In genomic region chr5:148826082-148826971, GRCh38 we compare ENCODE assay signal across 8 cellular contexts. TPM values are rescaled to one million over a fixed set of nuclear protein-coding genes. Genes with fewer than 3 reads are reported as not detected.
DNase-seq lines count a peak whose midpoint lies in the region; ATAC-seq, FAIRE-seq and TF ChIP-seq lines count a peak whose summit lies in the region.

TSS of gene ADRB2 (plus strand) at chr5:148826611. CDS start at chr5:148826832, 221 bp downstream.

- 6% methylated on average over 60 of the region's 66 CpGs; no CpG with 5 or more reads in 1 of the 2 experiments for WGBS in H1 (ENCODE audit: extremely low coverage in 1 of 2, insufficient coverage in 1 of 2, insufficient read length in 1 of 2, insufficient replicate concordance in 2 of 2, low coverage in 1 of 2, low lambda C conversion rate in 2 of 2, missing lambda C conversion rate in 1 of 2), 2 experiments
- no CpG with 5 or more reads among the region's 66 CpGs for WGBS in mesendoderm (ENCODE audit: extremely low coverage, insufficient coverage, low lambda C conversion rate)

- H3K4me1 ChIP-seq in H1 (replicated peaks in 1 of 4; ENCODE audit: control insufficient read depth in 3 of 4, insufficient read depth in 4 of 4, low read length in 3 of 4) (peaks cover 0 to 2% (median under 1%) of the 10 kb centered on the region in 4 experiments; a peak in 5 of 7 replicates), mesendoderm (ENCODE audit: control insufficient read depth, low read depth, low read length) (peaks cover 8% of the 10 kb centered on the region)

- 0 out of 2 replicates have a peak within 1 kb of the TSS, but pooled peaks have one; percentile 5 for H2BK15ac ChIP-seq in H1 (ENCODE audit: low read length)
- no peak within 1 kb of the TSS for H2BK15ac ChIP-seq in mesendoderm (replicated peaks; ENCODE audit: low read depth)

- H3K23me2 ChIP-seq in H1 (ENCODE audit: low read depth, low read length) = peaks cover 11% of the 10 kb centered on the region

- H4K8ac ChIP-seq in H1 (ENCODE audit: extremely low read depth, insufficient read depth, low read length) (peak within 1 kb of the TSS; percentile 57; the same call in 1 of the 2 replicates), mesendoderm (ENCODE audit: low read depth, low read length) (no peak within 1 kb of the TSS)

- CTCF ChIA-PET in AG04450 (lab: Charles Lee) (interaction anchor here (0.5 to 2.9 kb wide), 6 partner anchors 11 to 288 kb away, joined by 3 to 20 read pairs (median 5); no protein-coding TSS in a partner anchor), H1 (lab: Charles Lee; ENCODE audit: partially characterized antibody) (interaction anchor here (0.5 to 3.1 kb wide), 6 partner anchors 12 to 439 kb away, joined by 3 to 18 read pairs (median 4); no protein-coding TSS in a partner anchor)
- CTCF ChIA-PET in activated CD8-positive, alpha-beta memory T cell treated with anti-CD3 and anti-CD28 coated beads, Interleukin-2, amount 10 ng/mL, durations not matched to agents 7 days and 5 days (lab: Charles Lee) = interaction anchor here (0.8 to 2.1 kb wide), 10 partner anchors 11 to 534 kb away, joined by 3 to 13 read pairs (median 4); no protein-coding TSS in a partner anchor

- no peaks in the 10 kb centered on the region for H3K79me2 ChIP-seq in H1 (ENCODE audit: control insufficient read depth in 1 of 2, insufficient read depth in 2 of 2, low read length in 2 of 2)
- no peaks in the 10 kb centered on the region for H3K79me2 ChIP-seq in mesendoderm (ENCODE audit: control insufficient read depth, insufficient read depth, low read length)

- no peak within 1 kb of the TSS for H3K23ac ChIP-seq in H1 (ENCODE audit: insufficient read length)
- H3K23ac ChIP-seq in mesendoderm (ENCODE audit: low read length) = peak within 1 kb of the TSS; percentile 56

- H3K9me3 Mint-ChIP-seq in activated CD8-positive, alpha-beta memory T cell treated with anti-CD3 and anti-CD28 coated beads, Interleukin-2, amount 10 ng/mL, durations not matched to agents 7 days and 5 days (ENCODE audit: low read depth) = no peaks in the 10 kb centered on the region

- ATAC-seq in GM19025 (IDR thresholded peaks at IDR 0.05; ENCODE audit: low read depth, unreplicated experiment) = peak; percentile 98
- ATAC-seq in HG03196 (IDR thresholded peaks at IDR 0.05; ENCODE audit: unreplicated experiment) = peak; percentile 97
- ATAC-seq in activated CD8-positive, alpha-beta memory T cell treated with anti-CD3 and anti-CD28 coated beads, Interleukin-2, amount 10 ng/mL, durations not matched to agents 7 days and 5 days = peak; percentile 95

- TF ChIP-seq EP300 in H1 (IDR thresholded peaks at IDR 0.05; ENCODE audit: borderline replicate concordance in 1 of 2, low read depth in 2 of 2, low read length in 2 of 2) = no peak

- no peak within 1 kb of the TSS for H2BK120ac ChIP-seq in H1 (replicated peaks; ENCODE audit: low read depth, low read length)
- H2BK120ac ChIP-seq in mesendoderm (ENCODE audit: low read depth, low read length) = no peak within 1 kb of the TSS

- H3K56ac ChIP-seq in H1 (replicated peaks; ENCODE audit: insufficient read length, low read depth, low read length) = no peak within 1 kb of the TSS
- peak within 1 kb of the TSS; percentile 93 for H3K56ac ChIP-seq in mesendoderm (ENCODE audit: low read length)

- no peaks in the 10 kb centered on the region for H4K20me1 ChIP-seq in H1 (replicated peaks in 1 of 2; ENCODE audit: control insufficient read depth in 1 of 2, insufficient read depth in 2 of 2, low read length in 2 of 2)

- peaks cover 2% of the 10 kb centered on the region for H3K36me3 Mint-ChIP-seq in activated CD8-positive, alpha-beta memory T cell treated with anti-CD3 and anti-CD28 coated beads, Interleukin-2, amount 10 ng/mL, durations not matched to agents 7 days and 5 days

- H2BK12ac ChIP-seq in H1 (ENCODE audit: low read depth, low read length) = peak within 1 kb of the TSS; percentile 96; the same call in 1 of the 2 replicates

- peak within 1 kb of the TSS; percentile 88 for H3K4me3 Mint-ChIP-seq in activated CD8-positive, alpha-beta memory T cell treated with anti-CD3 and anti-CD28 coated beads, Interleukin-2, amount 10 ng/mL, durations not matched to agents 7 days and 5 days

- peak within 1 kb of the TSS; percentile 91 for H3K27ac Mint-ChIP-seq in activated CD8-positive, alpha-beta memory T cell treated with anti-CD3 and anti-CD28 coated beads, Interleukin-2, amount 10 ng/mL, durations not matched to agents 7 days and 5 days

- peak within 1 kb of the TSS; percentile 75; the same call in 1 of the 2 replicates for H3K18ac ChIP-seq in H1 (ENCODE audit: extremely low read depth, low read length)
- no peak within 1 kb of the TSS for H3K18ac ChIP-seq in mesendoderm (ENCODE audit: low read length)

- H2AK5ac ChIP-seq in H1 (ENCODE audit: low read depth, low read length) = peak within 1 kb of the TSS; percentile 16; the same call in 1 of the 2 replicates
- no peak within 1 kb of the TSS for H2AK5ac ChIP-seq in mesendoderm (ENCODE audit: low read length)

- POLR2A ChIA-PET in AG04450 (lab: Yijun Ruan, JAX) (interaction anchor here (0.8 to 1.3 kb wide), 2 partner anchors 23 to 237 kb away, joined by 3 read pairs; partner anchors contain the start of gene SH3TC2), H1 (lab: Charles Lee; ENCODE audit: partially characterized antibody) (no interaction called here)

- H3K4me2 ChIP-seq in H1 (ENCODE audit: insufficient read depth in 1 of 2, low read depth in 2 of 2, low read length in 2 of 2) (peak within 1 kb of the TSS; percentile 100), mesendoderm (ENCODE audit: low read length) (peak within 1 kb of the TSS; percentile 95)

- no peak for TF ChIP-seq RAD21 in H1 (IDR thresholded peaks at IDR 0.05 in 1 of 2, conservative IDR thresholded peaks at IDR 0.05 in 1 of 2; ENCODE audit: low read depth in 2 of 2, low read length in 2 of 2)

- H4K5ac ChIP-seq in H1 (ENCODE audit: insufficient read length, low read depth, low read length) = peak within 1 kb of the TSS; percentile 20
- no peak within 1 kb of the TSS for H4K5ac ChIP-seq in mesendoderm (ENCODE audit: low read length)

- H3K36me3 ChIP-seq in H1 (ENCODE audit: control insufficient read depth in 2 of 4, insufficient read depth in 4 of 4, low read length in 3 of 4) (no peaks in the 10 kb centered on the region), mesendoderm (ENCODE audit: control insufficient read depth, insufficient read depth, low read length) (no peaks in the 10 kb centered on the region)

- no peaks in the 10 kb centered on the region for H3K27me3 ChIP-seq in AG04450 (ENCODE audit: control insufficient read depth, insufficient read depth, low read length)
- H3K27me3 ChIP-seq in H1 (replicated peaks in 1 of 4; ENCODE audit: control insufficient read depth in 3 of 4, extremely low read depth in 1 of 4, insufficient read depth in 3 of 4, low read length in 3 of 4) = peaks cover 5 to 20% (median 15%) of the 10 kb centered on the region in 4 experiments
- no peaks in the 10 kb centered on the region for H3K27me3 ChIP-seq in mesendoderm (ENCODE audit: insufficient read depth, low read length, poor library complexity)

- H3K27ac ChIP-seq in AG04450 (ENCODE audit: low read depth, low read length) (peak within 1 kb of the TSS; percentile 70), H1 (ENCODE audit: low read depth, low read length) (no peak within 1 kb of the TSS), mesendoderm (ENCODE audit: low read depth, low read length) (no peak within 1 kb of the TSS)

- H2BK20ac ChIP-seq in H1 (ENCODE audit: low read length) = no peak within 1 kb of the TSS

- H2BK5ac ChIP-seq in H1 (ENCODE audit: low read depth, low read length) = peak within 1 kb of the TSS; percentile 55; the same call in 1 of the 2 replicates
- H2BK5ac ChIP-seq in mesendoderm (ENCODE audit: low read length) = no peak within 1 kb of the TSS

- H3K9ac ChIP-seq in H1 (replicated peaks in 1 of 4; ENCODE audit: extremely low read depth in 1 of 4, low read depth in 3 of 4, low read length in 3 of 4) (peak within 1 kb of the TSS in 3 of 4 experiments; percentile 47 to 66 (median 49); a peak in 5 of 7 replicates), mesendoderm (ENCODE audit: low read length) (peak within 1 kb of the TSS; percentile 71)

- DNase-seq in AG04450 (ENCODE audit: low read depth, low spot score) (peak; percentile 79), NCI-H526 treated with DMSO at 0.1 percent for 48 hours (lab: John Stamatoyannopoulos, UW) (peak; percentile 73), H1 (ENCODE audit: low read depth in 1 of 2, low spot score in 2 of 2) (peak; percentile 80 to 89), mesendoderm (peak; percentile 96)
- peak; percentile 96 for DNase-seq in activated CD8-positive, alpha-beta memory T cell treated with anti-CD3 and anti-CD28 coated beads, Interleukin-2, amount 10 ng/mL, durations not matched to agents 7 days and 5 days
- DNase-seq in stimulated activated CD8-positive, alpha-beta memory T cell treated with anti-CD3 and anti-CD28 coated beads, Interleukin-12 subunit alpha, Interleukin-12 subunit beta, amount 100 ng/mL, for 4 hours (ENCODE audit: low read depth) = peak; percentile 80

- peak within 1 kb of the TSS; percentile 97 for H2AFZ ChIP-seq in H1 (ENCODE audit: low read length)

- TF ChIP-seq CTCF in AG04450 (IDR thresholded peaks at IDR 0.05; ENCODE audit: low read depth, low read length) = no peak
- peak in 1 of 3 experiments; percentile 4; a peak in 1 of 4 replicates for TF ChIP-seq CTCF in H1 (IDR thresholded peaks at IDR 0.05; ENCODE audit: control extremely low read depth in 1 of 3, insufficient read depth in 1 of 3, low read depth in 1 of 3, low read length in 3 of 3)

- TF ChIP-seq POLR2A in H1 (IDR thresholded peaks at IDR 0.05; ENCODE audit: control extremely low read depth in 1 of 2, low read depth in 2 of 2, low read length in 2 of 2) = peak in 1 of 2 experiments; percentile 53; a peak in 2 of 3 replicates

- no peaks in the 10 kb centered on the region for H3K9me3 ChIP-seq in AG04450 (ENCODE audit: control insufficient read depth, insufficient read depth, low read length)
- H3K9me3 ChIP-seq in H1 (ENCODE audit: insufficient read depth in 2 of 2, low read depth in 1 of 2, low read length in 1 of 2) = no peaks in the 10 kb centered on the region

- peak within 1 kb of the TSS; percentile 85 for H3K4me3 ChIP-seq in AG04450 (ENCODE audit: low read depth, low read length)
- H3K4me3 ChIP-seq in H1 (ENCODE audit: extremely low read depth in 1 of 4, insufficient read depth in 2 of 4, low read depth in 3 of 4, low read length in 4 of 4) = peak within 1 kb of the TSS; percentile 75 to 90 (median 82)
- H3K4me3 ChIP-seq in mesendoderm (ENCODE audit: low read length) = peak within 1 kb of the TSS; percentile 47

- no peak within 1 kb of the TSS for H3K14ac ChIP-seq in H1 (ENCODE audit: insufficient read length)

- no peak for FAIRE-seq in H1 (lab: Jason Lieb, UNC)

- peaks cover 48% of the 10 kb centered on the region for H3K4me1 Mint-ChIP-seq in activated CD8-positive, alpha-beta memory T cell treated with anti-CD3 and anti-CD28 coated beads, Interleukin-2, amount 10 ng/mL, durations not matched to agents 7 days and 5 days

- H4K91ac ChIP-seq in H1 (replicated peaks; ENCODE audit: insufficient read length, low read length) = no peak within 1 kb of the TSS

- no peaks in the 10 kb centered on the region for H3K79me1 ChIP-seq in H1 (ENCODE audit: low read depth, low read length)
- H3K79me1 ChIP-seq in mesendoderm (ENCODE audit: low read length) = no peaks in the 10 kb centered on the region

- no peak within 1 kb of the TSS for H3K4ac ChIP-seq in H1 (replicated peaks; ENCODE audit: insufficient read length, low read depth, low read length)
- no peak within 1 kb of the TSS for H3K4ac ChIP-seq in mesendoderm (ENCODE audit: low read depth, low read length)

- H3K27me3 Mint-ChIP-seq in activated CD8-positive, alpha-beta memory T cell treated with anti-CD3 and anti-CD28 coated beads, Interleukin-2, amount 10 ng/mL, durations not matched to agents 7 days and 5 days = peaks cover 36% of the 10 kb centered on the region

RNA-seq across cellular contexts. Expression of gene ADRB2, which starts in this region (rescaled TPM):
- polyA plus RNA-seq in AG04450 (2011; rRNA removed) (0.63 and 0.65 TPM in 2 replicates), H1 (2011; rRNA removed) (0.77 and 0.78 TPM in 2 replicates)
- 2.6 and 3.4 TPM in 2 replicates for polyA minus RNA-seq in AG04450 (2011; rRNA and poly(A)+ RNA removed)
- total RNA-seq in activated CD8-positive, alpha-beta memory T cell treated with anti-CD3 and anti-CD28 coated beads, Interleukin-2, amount 10 ng/mL, durations not matched to agents 7 days and 5 days = 1 to 10 TPM; 1.7 to 4.4 TPM
- 0.54 and 0.65 TPM in 2 replicates for total RNA-seq in H1 (2021; fragmentation: NEBNext Ultra II Directional; extraction: Animal tissue kit (Norgen Biotek cat#: 25700))
- polyA plus RNA-seq in H1 (2011; cell fraction: cytosol; rRNA removed) = 0.58 TPM
- polyA plus RNA-seq in H1 (2011; cell fraction: nucleus; rRNA removed) = 0.57 TPM
- 0.31 to 0.48 TPM (median 0.39 TPM) in 4 replicates for polyA plus RNA-seq in H1 (2012, experiment 1 of 2)
- 0.33 TPM for polyA plus RNA-seq in H1 (2012, experiment 2 of 2)
- polyA plus RNA-seq in H1 (2013, experiment 1 of 2) = 1.1 TPM
- polyA plus RNA-seq in H1 (2013, experiment 2 of 2) = 1.2 TPM
- 2.0 TPM in 2 replicates for polyA minus RNA-seq in H1 (2011; rRNA and poly(A)+ RNA removed)
- polyA minus RNA-seq in H1 (2011; cell fraction: cytosol; rRNA and poly(A)+ RNA removed) = 1.2 TPM
- 4.8 TPM for polyA minus RNA-seq in H1 (2011; cell fraction: nucleus; rRNA and poly(A)+ RNA removed)
- 0.59 TPM for polyA plus RNA-seq in mesendoderm (2013, experiment 1 of 2)
- 0.48 TPM for polyA plus RNA-seq in mesendoderm (2013, experiment 2 of 2)
